In genomic region chr2:9631976-9632700, GRCh38 we compare ENCODE assay signal across 8 cellular contexts. TPM values are rescaled to one million over a fixed set of nuclear protein-coding genes. Genes with fewer than 3 reads are reported as not detected.
DNase-seq lines count a peak whose midpoint lies in the region; TF ChIP-seq lines count a peak whose summit lies in the region.

No MANE protein-coding gene starts in this region.

- H3K9me3 ChIP-seq in WERI-Rb-1 (ENCODE audit: severe bottlenecking) (no peaks in the 10 kb centered on the region), sigmoid colon (no peaks in the 10 kb centered on the region)

- H3K27ac ChIP-seq in WERI-Rb-1: peak overlapping the region; percentile 21
- H3K27ac ChIP-seq in sigmoid colon: peak overlapping the region in 2 of 4 donors; percentile 6 to 45

- H3K4me3 Mint-ChIP-seq in progenitor cell of endocrine pancreas (ENCODE audit: low read depth): peak overlapping the region; percentile 77

- 90 to 92% methylated on average over 11 of the region's 11 CpGs for WGBS in sigmoid colon, 2 donors

- TF ChIP-seq POLR2A in sigmoid colon (IDR thresholded peaks at IDR 0.05): no peak

- H3K27ac Mint-ChIP-seq in progenitor cell of endocrine pancreas: no peak overlapping the region

- peak in 2 of 3 experiments; percentile 49 to 58 for DNase-seq in NCI-H1417 (lab: John Stamatoyannopoulos, UW)
- DNase-seq in NCI-H1417 treated with DMSO at 0.1 percent for 48 hours (lab: John Stamatoyannopoulos, UW): no peak
- DNase-seq in WERI-Rb-1: peak; percentile 63
- peak; percentile 38 for DNase-seq in globus pallidus (ENCODE audit: low spot score)
- no peak for DNase-seq in progenitor cell of endocrine pancreas (ENCODE audit: low spot score, unreplicated experiment)
- DNase-seq in sigmoid colon: no peak
- DNase-seq in OCI-M1 (lab: John Stamatoyannopoulos, UW): no peak
- no peak for DNase-seq in putamen (ENCODE audit: low spot score)

- H3K36me3 ChIP-seq in WERI-Rb-1 (peaks cover 31% of the 10 kb centered on the region), sigmoid colon (peaks cover 0 to 8% (median 0%) of the 10 kb centered on the region in 4 donors)

- intact Hi-C loops in sigmoid colon (cut with DNase I): loop anchor here (2.0 to 10.0 kb wide), 3 partner anchors 77 to 413 kb away; partner anchors contain the start of genes ADAM17, IAH1 and KLF11

- H3K4me3 ChIP-seq in WERI-Rb-1 (ENCODE audit: low read depth, low read length): peak overlapping the region; percentile 87; the same call in 1 of the 2 replicates
- no peak overlapping the region for H3K4me3 ChIP-seq in sigmoid colon

- H3K27me3 ChIP-seq in WERI-Rb-1 (ENCODE audit: insufficient read depth, low read depth, severe bottlenecking): no peaks in the 10 kb centered on the region
- H3K27me3 ChIP-seq in sigmoid colon: no peaks in the 10 kb centered on the region

- H3K36me3 Mint-ChIP-seq in progenitor cell of endocrine pancreas (ENCODE audit: insufficient read depth): peaks cover 17% of the 10 kb centered on the region

- no peak for TF ChIP-seq CTCF in WERI-Rb-1 (IDR thresholded peaks at IDR 0.05; ENCODE audit: low read depth, low read length)
- no peak for TF ChIP-seq CTCF in progenitor cell of endocrine pancreas (IDR thresholded peaks at IDR 0.05; ENCODE audit: unreplicated experiment)
- no peak for TF ChIP-seq CTCF in sigmoid colon (IDR thresholded peaks at IDR 0.05)

- H3K4me1 ChIP-seq in sigmoid colon: peaks cover 0 to 31% (median 28%) of the 10 kb centered on the region in 4 donors

- H3K4me1 Mint-ChIP-seq in progenitor cell of endocrine pancreas (ENCODE audit: low read depth): peaks cover 31% of the 10 kb centered on the region

- H3K9me3 Mint-ChIP-seq in progenitor cell of endocrine pancreas (ENCODE audit: low read depth): no peaks in the 10 kb centered on the region

- no peak for TF ChIP-seq EP300 in sigmoid colon (IDR thresholded peaks at IDR 0.05)

- H3K27me3 Mint-ChIP-seq in progenitor cell of endocrine pancreas: peaks cover 18% of the 10 kb centered on the region

RNA-seq across cellular contexts. Expression of gene YWHAQ, which starts 1.3 kb away (rescaled TPM):
- 357 and 378 TPM in 2 replicates for total RNA-seq in progenitor cell of endocrine pancreas
- 100 to 1,000 TPM; 179 to 273 (median 229) TPM for total RNA-seq in sigmoid colon
- 100 to 1,000 TPM; 179 to 240 (median 201) TPM for polyA plus RNA-seq in sigmoid colon

Comparison
In these comparisons a context has a peak if more than half of its experiments do, and no peak if none do; other contexts are left out.
1. DNase-seq: peak in NCI-H1417 (2 of 3), WERI-Rb-1 (single experiment) and globus pallidus (single experiment); none in NCI-H1417 treated with DMSO at 0.1 percent for 48 hours (single experiment), progenitor cell of endocrine pancreas (single experiment), sigmoid colon (single experiment), OCI-M1 (single experiment) and putamen (single experiment).